In the genomic region with DNA sequence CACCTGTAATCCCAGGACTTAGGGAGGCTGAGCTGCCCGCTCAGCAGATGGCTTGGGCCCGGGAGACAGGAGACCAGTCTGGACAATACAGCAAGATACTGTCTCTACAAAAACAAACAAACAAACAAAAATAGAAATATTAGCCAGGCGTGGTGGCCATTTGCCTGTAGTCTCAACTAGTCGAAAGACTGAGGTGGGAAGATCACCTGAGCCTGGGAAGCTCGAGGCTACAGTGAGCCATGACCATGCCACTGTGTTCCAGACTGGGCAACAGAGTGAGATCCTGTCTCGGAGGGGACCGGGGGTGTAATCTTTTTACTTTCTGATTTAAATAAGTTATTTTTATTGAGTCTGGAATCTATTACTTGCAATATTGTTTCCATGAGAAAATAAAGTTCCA, we compare ENCODE assay signal across 2 cellular contexts.
TF ChIP-seq lines count a peak whose summit lies in the region.

No MANE protein-coding gene starts in this region.

TF ChIP-seq in A549, 52 proteins besides CTCF, POLR2A, EP300 and RAD21:
- TF ChIP-seq POLR2AphosphoS2 (conservative IDR thresholded peaks at IDR 0.05; ENCODE audit: low read length) = no peak
- no peak for TF ChIP-seq EHMT2 (IDR thresholded peaks at IDR 0.05; ENCODE audit: low read depth)
- TF ChIP-seq RFX5 (IDR thresholded peaks at IDR 0.05) = no peak
- no peak for TF ChIP-seq ZFP36 (IDR thresholded peaks at IDR 0.05; ENCODE audit: borderline replicate concordance, partially characterized antibody)
- TF ChIP-seq ZNF302 (CRISPR knock-in tag; IDR thresholded peaks at IDR 0.05) = no peak
- TF ChIP-seq CBX2 (IDR thresholded peaks at IDR 0.05; ENCODE audit: borderline replicate concordance, low read depth) = no peak
- no peak for TF ChIP-seq HOXB13 (CRISPR knock-in tag; IDR thresholded peaks at IDR 0.05; ENCODE audit: low read depth)
- TF ChIP-seq CHD4 (IDR thresholded peaks at IDR 0.05; ENCODE audit: borderline replicate concordance) = no peak

TF ChIP-seq in HepG2, 621 proteins besides CTCF, POLR2A, EP300 and RAD21:
- TF ChIP-seq ZNF850 (CRISPR knock-in tag; conservative IDR thresholded peaks at IDR 0.05) = no peak
- peak; percentile 72 for TF ChIP-seq ZNF121 (CRISPR knock-in tag; IDR thresholded peaks at IDR 0.05)
